8 cellular contexts compared by ENCODE assay signal in genomic region chr2:112254466-112255240, GRCh38. TPM values are rescaled to one million over a fixed set of nuclear protein-coding genes. Genes with fewer than 3 reads are reported as not detected.
DNase-seq lines count a peak whose midpoint lies in the region; TF ChIP-seq lines count a peak whose summit lies in the region.

ZC3H8 (minus strand) TSS chr2:112255042; CDS start chr2:112254981, 61 bp downstream.

- peak; percentile 91 for DNase-seq in COR-L47 (lab: John Stamatoyannopoulos, UW)
- peak; percentile 98 for DNase-seq in GM20000 (ENCODE audit: low spot score)
- DNase-seq in HT-29 (ENCODE audit: low spot score): peak; percentile 95
- DNase-seq in NK-92 treated with Interleukin-12 subunit alpha and Interleukin-12 subunit beta, amount 100 ng/mL, for 24 hours (lab: John Stamatoyannopoulos, UW): peak; percentile 95
- DNase-seq in activated CD8-positive, alpha-beta memory T cell treated with anti-CD3 and anti-CD28 coated beads for 24 hours: peak; percentile 98
- peak; percentile 92 for DNase-seq in effector CD4-positive, alpha-beta T cell
- DNase-seq in lung microvascular endothelial cell (ENCODE audit: low read depth in 2 of 2): peak; percentile 87 to 95
- DNase-seq in stimulated activated CD4-positive, alpha-beta T cell treated with anti-CD3 and anti-CD28 coated beads, TNF-alpha, amount 100 ng/mL, for 48 hours (ENCODE audit: low read depth in 3 of 3): peak; percentile 91 to 94 (median 92)

- no peak for TF ChIP-seq CTCF in GM20000 (IDR thresholded peaks at IDR 0.05; ENCODE audit: extremely low read depth, missing control alignments)

RNA-seq across cellular contexts. Expression of gene ZC3H8, which starts in this region (rescaled TPM):
- total RNA-seq in HT-29 (2014; rRNA removed; shearing (Covaris generic)): 4.0 and 5.9 TPM in 2 replicates
- 2.4 and 4.2 TPM in 2 replicates for total RNA-seq in lung microvascular endothelial cell

Comparison
In these comparisons a context has a peak if more than half of its experiments do, and no peak if none do; other contexts are left out.
1. Peak in every context shown above with its lines: DNase-seq.